In genomic region chr6:26251354-26252081, GRCh38 we compare ENCODE assay signal across 8 cellular contexts.
A peak's percentile ranks its signal among the peaks of the same experiment; 100 is the strongest.
DNase-seq lines count a peak whose midpoint lies in the region; ATAC-seq, FAIRE-seq and TF ChIP-seq lines count a peak whose summit lies in the region.

No MANE protein-coding gene starts in this region.

- CTCF ChIA-PET in activated B cell treated with CpG ODN at 0.5 μM for 24 hours (lab: Charles Lee) = interaction anchor here (1.6 to 3.6 kb wide), 4 partner anchors 17 to 35 kb away, joined by 4 to 23 read pairs (median 10); a partner anchor contains a TSS

- POLR2A ChIA-PET in activated B cell treated with CpG ODN at 0.5 μM for 24 hours (lab: Charles Lee) = interaction anchor here (0.6 to 4.9 kb wide), 29 partner anchors 10 to 1621 kb away, joined by 3 to 158 read pairs (median 9); a partner anchor contains a TSS

- H3K36me3 Mint-ChIP-seq in activated B cell treated with CpG ODN at 0.5 μM for 24 hours (ENCODE audit: low read depth) = peaks cover 11% of the 10 kb centered on the region

- peak; percentile 82 for FAIRE-seq in GM12892 (lab: Jason Lieb, UNC)

- peaks cover 36% of the 10 kb centered on the region for H3K4me1 Mint-ChIP-seq in activated B cell treated with CpG ODN at 0.5 μM for 24 hours

- peak; percentile 97 for TF ChIP-seq POLR2A in GM12892 (IDR thresholded peaks at IDR 0.05; ENCODE audit: low read depth, low read length)

- no peak for TF ChIP-seq CTCF in activated B cell treated with CpG ODN at 0.5 μM for 24 hours (IDR thresholded peaks at IDR 0.05)
- TF ChIP-seq CTCF in coronary artery (IDR thresholded peaks at IDR 0.05) = no peak

- peak; percentile 48 for ATAC-seq in HG02840 (IDR thresholded peaks at IDR 0.05; ENCODE audit: low FRiP score, unreplicated experiment)
- ATAC-seq in activated B cell treated with CpG ODN at 0.5 μM for 24 hours (ENCODE audit: low read depth) = peak; percentile 56
- ATAC-seq in left lobe of liver = peak; percentile 35

- H3K27ac Mint-ChIP-seq in activated B cell treated with CpG ODN at 0.5 μM for 24 hours = peak overlapping the region; percentile 92

- no peaks in the 10 kb centered on the region for H3K27me3 Mint-ChIP-seq in activated B cell treated with CpG ODN at 0.5 μM for 24 hours

- DNase-seq in GM12892 (ENCODE audit: insufficient read length) (no peak), NCI-H2107 treated with DMSO at 0.1 percent for 48 hours (lab: John Stamatoyannopoulos, UW; ENCODE audit: unreplicated experiment) (peak; percentile 79), activated B cell treated with CpG ODN at 0.5 μM for 24 hours (peak; percentile 51), coronary artery (ENCODE audit: low spot score) (no peak), left lobe of liver (ENCODE audit: low spot score) (no peak), cerebellar nuclear complex (lab: John Stamatoyannopoulos, UW) (no peak)
- peak; percentile 67 for DNase-seq in stimulated activated CD8-positive, alpha-beta memory T cell treated with anti-CD3 and anti-CD28 coated beads, Interleukin-15, amount 100 ng/mL, for 48 hours (ENCODE audit: low read depth in 2 of 2)

- H3K9me3 Mint-ChIP-seq in activated B cell treated with CpG ODN at 0.5 μM for 24 hours = peaks cover 3% of the 10 kb centered on the region

- peak overlapping the region; percentile 75 for H3K4me3 ChIP-seq in coronary artery

- H3K27ac ChIP-seq in coronary artery = peak overlapping the region; percentile 7 to 79

- intact Hi-C loops in activated B cell treated with CpG ODN at 0.5 μM for 24 hours (cut with micrococcal nuclease) = loop anchor here (1.0 to 2.0 kb wide), 4 partner anchors 21 to 71 kb away; a partner anchor contains a TSS

- peak overlapping the region; percentile 94 for H3K4me3 Mint-ChIP-seq in activated B cell treated with CpG ODN at 0.5 μM for 24 hours

Comparison
In these comparisons a context has a peak if more than half of its experiments do, and no peak if none do; other contexts are left out.
1. DNase-seq: peak in NCI-H2107 treated with DMSO at 0.1 percent for 48 hours (single experiment), activated B cell treated with CpG ODN at 0.5 μM for 24 hours (single experiment) and stimulated activated CD8-positive, alpha-beta memory T cell treated with anti-CD3 and anti-CD28 coated beads, Interleukin-15, amount 100 ng/mL, for 48 hours (2 of 2); none in GM12892 (single experiment), coronary artery (single experiment), left lobe of liver (single experiment) and cerebellar nuclear complex (0 of 2).
2. Peak in every context shown above with its lines, with median percentiles within 50 percentile points of each other: ATAC-seq.